ENCODE assay signal across 34 cellular contexts in genomic region chr6:46091080-46091478, GRCh38.
"Had no signal": no experiment of that assay in that cellular context is flagged by ENCODE, and none has a peak within 500 bp of the region (broad histone marks: within the 10 kb centered on the region; RNA-seq: fewer than 3 reads in every experiment).

No MANE protein-coding gene starts in this region.

- ATAC-seq: activated CD4-positive, alpha-beta T cell treated with anti-CD3 and anti-CD28 coated beads for 36 hours; activated CD4-positive, CD25-positive, alpha-beta regulatory T cell treated with anti-CD3 and anti-CD28 coated beads, Interleukin-2, amount 50 U/mL, for 24 hours; activated CD8-positive, alpha-beta memory T cell treated with anti-CD3 and anti-CD28 coated beads, Interleukin-2, amount 10 ng/mL, durations not matched to agents 7 days and 5 days; activated CD8-positive, alpha-beta T cell treated with anti-CD3 and anti-CD28 coated beads, Interleukin-2, amount 10 ng/mL, durations not matched to agents 7 days and 5 days; activated naive CD4-positive, alpha-beta T cell treated with anti-CD3 and anti-CD28 coated beads, Interleukin-2, amount 50 U/mL, for 72 hours; body of pancreas; WTC11 had no signal

- H3K27me3 ChIP-seq: adrenal gland, body of pancreas, brain microvascular endothelial cell, breast epithelium had no signal

- H3K36me3 ChIP-seq: adrenal gland, brain microvascular endothelial cell, breast epithelium, WERI-Rb-1 had no signal

- H3K4me3 ChIP-seq: adrenal gland, body of pancreas, breast epithelium had no signal

- FAIRE-seq: astrocyte, colon, TTC549 had no signal

- DNase-seq: activated CD4-positive, alpha-beta memory T cell treated with anti-CD3 and anti-CD28 coated beads, Interleukin-2, amount 10 ng/mL, durations not matched to agents 7 days and 5 days; activated CD4-positive, alpha-beta T cell treated with anti-CD3 and anti-CD28 coated beads for 1 hour; activated CD4-positive, alpha-beta T cell treated with anti-CD3 and anti-CD28 coated beads for 36 hours; activated CD4-positive, alpha-beta T cell treated with anti-CD3 and anti-CD28 coated beads for 48 hours; activated CD4-positive, alpha-beta T cell treated with anti-CD3 and anti-CD28 coated beads, Interleukin-2, amount 10 ng/mL, durations not matched to agents 7 days and 5 days; activated CD4-positive, alpha-beta T cell treated with anti-CD3 and anti-CD28 coated beads, Interleukin-2, amount 50 U/mL, for 48 hours; activated CD4-positive, CD25-positive, alpha-beta regulatory T cell; activated CD8-positive, alpha-beta memory T cell treated with anti-CD3 and anti-CD28 coated beads for 24 hours; activated CD8-positive, alpha-beta memory T cell treated with anti-CD3 and anti-CD28 coated beads, Interleukin-2, amount 10 ng/mL, durations not matched to agents 7 days and 5 days; activated CD8-positive, alpha-beta memory T cell treated with anti-CD3 and anti-CD28 coated beads, Interleukin-2, amount 50 U/mL, for 48 hours; activated CD8-positive, alpha-beta T cell treated with anti-CD3 and anti-CD28 coated beads, Interleukin-2, amount 10 ng/mL, durations not matched to agents 7 days and 5 days; activated effector memory CD4-positive, alpha-beta T cell treated with Interleukin-2 at 50 U/mL for 16 hours; activated gamma-delta T cell; activated naive CD4-positive, alpha-beta T cell treated with anti-CD3 and anti-CD28 coated beads for 36 hours; activated naive CD4-positive, alpha-beta T cell treated with anti-CD3 and anti-CD28 coated beads, Interleukin-2, amount 50 U/mL, for 16 hours; activated naive CD8-positive, alpha-beta T cell treated with anti-CD3 and anti-CD28 coated beads for 36 hours; activated T-cell treated with anti-CD3 and anti-CD28 coated beads, Interleukin-2, amount 50 U/mL, for 24 hours; activated T-cell treated with anti-CD3 and anti-CD28 coated beads, Interleukin-2, amount 50 U/mL, for 48 hours; adrenal gland; amniotic stem cell; aorta; body of pancreas; brain microvascular endothelial cell; central memory CD4-positive, alpha-beta T cell; T-helper 2 cell; T-helper 9 cell; WERI-Rb-1 had no signal

- H3K27ac ChIP-seq: adrenal gland, body of pancreas, brain microvascular endothelial cell, breast epithelium, WERI-Rb-1 had no signal

- H3K4me1 ChIP-seq: adrenal gland, body of pancreas, breast epithelium had no signal

- H3K9me3 ChIP-seq: body of pancreas had no signal
